In genomic region chr9:136865768-136866103, GRCh38 we compare ENCODE assay signal across 8 cellular contexts. TPM values are rescaled to one million over a fixed set of nuclear protein-coding genes. Genes with fewer than 3 reads are reported as not detected.
DNase-seq lines count a peak whose midpoint lies in the region; ATAC-seq and TF ChIP-seq lines count a peak whose summit lies in the region.

No MANE protein-coding gene starts in this region.

- POLR2A ChIA-PET in activated B cell treated with CpG ODN at 0.5 μM for 24 hours (lab: Charles Lee), result interaction anchor here (1.0 to 2.4 kb wide), 12 partner anchors 9 to 130 kb away, joined by 3 to 20 read pairs (median 4); partner anchors contain the start of genes CLIC3, RABL6 and TRAF2

- peaks cover 33% of the 10 kb centered on the region for H3K36me3 Mint-ChIP-seq in activated B cell treated with CpG ODN at 0.5 μM for 24 hours (ENCODE audit: low read depth)

- H3K4me1 ChIP-seq in left ventricle myocardium inferior (peaks cover 41% of the 10 kb centered on the region), skeletal muscle tissue (ENCODE audit: control insufficient read depth in 3 of 3, insufficient read depth in 3 of 3, low read length in 3 of 3) (peaks cover 8 to 29% (median 14%) of the 10 kb centered on the region in 3 donors)

- ATAC-seq in GM19025 (IDR thresholded peaks at IDR 0.05; ENCODE audit: low read depth, unreplicated experiment), result peak; percentile 11
- ATAC-seq in activated B cell treated with CpG ODN at 0.5 μM for 24 hours (ENCODE audit: low read depth), result no peak
- no peak for ATAC-seq in GM21447 (IDR thresholded peaks at IDR 0.05; ENCODE audit: unreplicated experiment)

- no peaks in the 10 kb centered on the region for H3K9me3 Mint-ChIP-seq in activated B cell treated with CpG ODN at 0.5 μM for 24 hours

- no peaks in the 10 kb centered on the region for H3K9me3 ChIP-seq in left ventricle myocardium inferior (replicated peaks)
- H3K9me3 ChIP-seq in skeletal muscle tissue (ENCODE audit: control insufficient read depth in 3 of 3, low read length in 3 of 3), result no peaks in the 10 kb centered on the region

- peak overlapping the region; percentile 78 for H3K27ac Mint-ChIP-seq in activated B cell treated with CpG ODN at 0.5 μM for 24 hours

- peaks cover 15% of the 10 kb centered on the region for H3K4me1 Mint-ChIP-seq in activated B cell treated with CpG ODN at 0.5 μM for 24 hours

- H3K27me3 ChIP-seq in left ventricle myocardium inferior (ENCODE audit: low read depth), result no peaks in the 10 kb centered on the region
- H3K27me3 ChIP-seq in skeletal muscle tissue (ENCODE audit: control insufficient read depth in 3 of 3, insufficient read depth in 3 of 3, low read length in 3 of 3), result no peaks in the 10 kb centered on the region

- peak overlapping the region; percentile 90 for H3K4me3 ChIP-seq in left ventricle myocardium inferior
- peak overlapping the region; percentile 75 to 90 (median 85) for H3K4me3 ChIP-seq in skeletal muscle tissue (ENCODE audit: low read length in 3 of 3)

- peak overlapping the region; percentile 89 for H3K4me3 Mint-ChIP-seq in activated B cell treated with CpG ODN at 0.5 μM for 24 hours

- H3K27ac ChIP-seq in left ventricle myocardium inferior (replicated peaks) (peak overlapping the region; percentile 95), skeletal muscle tissue (ENCODE audit: low read depth, low read length) (peak overlapping the region; percentile 94)

- DNase-seq in activated B cell treated with CpG ODN at 0.5 μM for 24 hours, result no peak
- no peak for DNase-seq in left ventricle myocardium inferior
- DNase-seq in NOMO-1 (lab: John Stamatoyannopoulos, UW; ENCODE audit: unreplicated experiment in 2 of 2), result no peak
- no peak for DNase-seq in Ammon's horn (ENCODE audit: low spot score)
- no peak for DNase-seq in DMS79 (lab: John Stamatoyannopoulos, UW)

- TF ChIP-seq CTCF in activated B cell treated with CpG ODN at 0.5 μM for 24 hours (IDR thresholded peaks at IDR 0.05) (no peak), left ventricle myocardium inferior (IDR thresholded peaks at IDR 0.05; ENCODE audit: borderline replicate concordance) (no peak)

- intact Hi-C loops in activated B cell treated with CpG ODN at 0.5 μM for 24 hours (cut with micrococcal nuclease) (loop anchor here (1.0 to 5.0 kb wide), 3 partner anchors 16 to 37 kb away; partner anchors contain the start of gene PHPT1), left ventricle myocardium inferior (cut with micrococcal nuclease) (loop anchor here (10.0 kb wide), 1 partner anchor 59 kb away; no protein-coding TSS in a partner anchor)

- H3K9ac ChIP-seq in skeletal muscle tissue (ENCODE audit: low read depth in 1 of 3, low read length in 3 of 3), result peak overlapping the region; percentile 87 to 96 (median 91)

- H3K36me3 ChIP-seq in left ventricle myocardium inferior (peaks cover 37% of the 10 kb centered on the region), skeletal muscle tissue (ENCODE audit: control insufficient read depth in 3 of 3, insufficient read depth in 3 of 3, low read length in 3 of 3) (peaks cover 30 to 36% (median 32%) of the 10 kb centered on the region in 3 donors)

- CTCF ChIA-PET in activated B cell treated with CpG ODN at 0.5 μM for 24 hours (lab: Charles Lee), result no interaction called here

- H3K27me3 Mint-ChIP-seq in activated B cell treated with CpG ODN at 0.5 μM for 24 hours, result no peaks in the 10 kb centered on the region

RNA-seq across cellular contexts. Expression of gene EDF1, which starts 0.4 kb away (rescaled TPM):
- 282 and 298 TPM in 2 replicates for total RNA-seq in activated B cell treated with CpG ODN at 0.5 μM for 24 hours
- total RNA-seq in left ventricle myocardium inferior, result 318 TPM
- 196 TPM for total RNA-seq in skeletal muscle tissue

RNA-seq across cellular contexts. Expression of gene MAMDC4, which starts 13.6 kb away (rescaled TPM):
- total RNA-seq in activated B cell treated with CpG ODN at 0.5 μM for 24 hours (5.2 and 6.1 TPM in 2 replicates), left ventricle myocardium inferior (13.4 TPM), skeletal muscle tissue (0.52 TPM)

RNA-seq across cellular contexts. Expression of gene PHPT1, which starts 16.5 kb away (rescaled TPM):
- total RNA-seq in activated B cell treated with CpG ODN at 0.5 μM for 24 hours (58.8 and 64.6 TPM in 2 replicates), left ventricle myocardium inferior (349 TPM), skeletal muscle tissue (109 TPM)

RNA-seq across cellular contexts. Expression of gene TRAF2, which starts 20.6 kb away (rescaled TPM):
- 49.7 and 58.2 TPM in 2 replicates for total RNA-seq in activated B cell treated with CpG ODN at 0.5 μM for 24 hours
- 10.0 TPM for total RNA-seq in left ventricle myocardium inferior
- total RNA-seq in skeletal muscle tissue, result 4.7 TPM

RNA-seq across cellular contexts. Expression of gene AJM1, which starts 23.5 kb away (rescaled TPM):
- total RNA-seq in activated B cell treated with CpG ODN at 0.5 μM for 24 hours, result 1.0 and 1.6 TPM in 2 replicates
- 7.7 TPM for total RNA-seq in left ventricle myocardium inferior
- total RNA-seq in skeletal muscle tissue, result 0.52 TPM
